In genomic region chr1:57752847-57753246, GRCh38 we compare ENCODE assay signal across 35 cellular contexts.
"Had no signal": no experiment of that assay in that cellular context is flagged by ENCODE, and none has a peak within 500 bp of the region (broad histone marks: within the 10 kb centered on the region; RNA-seq: fewer than 3 reads in every experiment).

No MANE protein-coding gene starts in this region.

- H3K9me3 Mint-ChIP-seq: activated B cell treated with CpG ODN at 0.5 μM for 24 hours; activated CD4-positive, alpha-beta memory T cell treated with anti-CD3 and anti-CD28 coated beads for 36 hours; activated CD4-positive, alpha-beta T cell treated with anti-CD3 and anti-CD28 coated beads, Interleukin-2, amount 10 ng/mL, durations not matched to agents 24 days and 14 days; activated naive CD4-positive, alpha-beta T cell treated with anti-CD3 and anti-CD28 coated beads for 36 hours; activated naive CD4-positive, alpha-beta T cell treated with anti-CD3 and anti-CD28 coated beads, Interleukin-2, amount 50 U/mL, for 72 hours; activated naive CD8-positive, alpha-beta T cell treated with anti-CD3 and anti-CD28 coated beads for 36 hours; activated T-cell treated with anti-CD3 and anti-CD28 coated beads, Interleukin-2, amount 50 U/mL, for 24 hours; brain; central memory CD8-positive, alpha-beta T cell; T-helper 1 cell treated with Interleukin-12 subunit alpha and Interleukin-12 subunit beta and Interleukin-4 antibody, amounts not matched to agents 30 μg/mL and 1 μg/mL, for 36 hours; T-helper 2 cell treated with Interferon-gamma antibody and Interleukin-4, amounts not matched to agents 5 μg/mL and 100 μg/mL, for 36 hours had no signal

- DNase-seq: activated B cell treated with CpG ODN at 0.5 μM for 24 hours; activated CD4-positive, alpha-beta memory T cell treated with anti-CD3 and anti-CD28 coated beads for 36 hours; activated CD4-positive, alpha-beta T cell treated with anti-CD3 and anti-CD28 coated beads for 4 hours; activated CD4-positive, alpha-beta T cell treated with anti-CD3 and anti-CD28 coated beads, Interleukin-2, amount 10 ng/mL, durations not matched to agents 24 days and 14 days; activated CD4-positive, alpha-beta T cell treated with anti-CD3 and anti-CD28 coated beads, Interleukin-2, amount 50 U/mL, for 1 hour; activated CD4-positive, alpha-beta T cell treated with anti-CD3 and anti-CD28 coated beads, Interleukin-2, amount 50 U/mL, for 4 hours; activated CD4-positive, CD25-positive, alpha-beta regulatory T cell treated with anti-CD3 and anti-CD28 coated beads, Interleukin-2, amount 50 U/mL, for 72 hours; activated CD8-positive, alpha-beta memory T cell treated with anti-CD3 and anti-CD28 coated beads for 24 hours; activated CD8-positive, alpha-beta memory T cell treated with anti-CD3 and anti-CD28 coated beads, Interleukin-2, amount 10 ng/mL, durations not matched to agents 7 days and 5 days; activated CD8-positive, alpha-beta memory T cell treated with anti-CD3 and anti-CD28 coated beads, Interleukin-2, amount 50 U/mL, for 48 hours; activated CD8-positive, alpha-beta T cell treated with anti-CD3 and anti-CD28 coated beads, Interleukin-2, amount 10 ng/mL, durations not matched to agents 7 days and 5 days; activated effector memory CD4-positive, alpha-beta T cell treated with anti-CD3 and anti-CD28 coated beads, Interleukin-2, amount 50 U/mL, for 16 hours; activated gamma-delta T cell treated with Interleukin-2 at 50 U/mL for 16 hours; activated naive CD4-positive, alpha-beta T cell; activated naive CD4-positive, alpha-beta T cell treated with anti-CD3 and anti-CD28 coated beads for 36 hours; activated naive CD4-positive, alpha-beta T cell treated with anti-CD3 and anti-CD28 coated beads, Interleukin-2, amount 50 U/mL, for 16 hours; activated naive CD8-positive, alpha-beta T cell treated with anti-CD3 and anti-CD28 coated beads for 36 hours; activated T-cell treated with anti-CD3 and anti-CD28 coated beads, Interleukin-2, amount 50 U/mL, for 24 hours; activated T-cell treated with anti-CD3 and anti-CD28 coated beads, Interleukin-2, amount 50 U/mL, for 48 hours; amniotic stem cell; aorta; caudate nucleus; cerebellar nuclear complex; SW 1271; T-helper 1 cell; T-helper 2 cell; T-helper 9 cell had no signal

- H3K27ac ChIP-seq: adrenal gland, cardiac muscle cell, VCaP had no signal

- H3K27me3 ChIP-seq: adrenal gland, cardiac muscle cell had no signal

- H3K27me3 Mint-ChIP-seq: activated CD4-positive, alpha-beta T cell treated with anti-CD3 and anti-CD28 coated beads, Interleukin-2, amount 10 ng/mL, durations not matched to agents 24 days and 14 days; activated CD8-positive, alpha-beta memory T cell treated with anti-CD3 and anti-CD28 coated beads, Interleukin-2, amount 10 ng/mL, durations not matched to agents 7 days and 5 days; brain had no signal

- H3K4me1 Mint-ChIP-seq: activated B cell treated with CpG ODN at 0.5 μM for 24 hours; activated CD4-positive, alpha-beta T cell treated with anti-CD3 and anti-CD28 coated beads, Interleukin-2, amount 10 ng/mL, durations not matched to agents 24 days and 14 days; activated CD8-positive, alpha-beta memory T cell treated with anti-CD3 and anti-CD28 coated beads, Interleukin-2, amount 10 ng/mL, durations not matched to agents 7 days and 5 days; activated naive CD8-positive, alpha-beta T cell treated with anti-CD3 and anti-CD28 coated beads for 36 hours; central memory CD8-positive, alpha-beta T cell had no signal

- H3K27ac Mint-ChIP-seq: activated B cell treated with CpG ODN at 0.5 μM for 24 hours; activated CD4-positive, alpha-beta memory T cell treated with anti-CD3 and anti-CD28 coated beads for 36 hours; activated CD4-positive, alpha-beta T cell treated with anti-CD3 and anti-CD28 coated beads, Interleukin-2, amount 10 ng/mL, durations not matched to agents 24 days and 14 days; activated CD8-positive, alpha-beta memory T cell treated with anti-CD3 and anti-CD28 coated beads, Interleukin-2, amount 10 ng/mL, durations not matched to agents 7 days and 5 days; activated CD8-positive, alpha-beta T cell treated with anti-CD3 and anti-CD28 coated beads, Interleukin-2, amount 10 ng/mL, durations not matched to agents 7 days and 5 days; activated naive CD4-positive, alpha-beta T cell treated with anti-CD3 and anti-CD28 coated beads for 36 hours; activated naive CD4-positive, alpha-beta T cell treated with anti-CD3 and anti-CD28 coated beads, Interleukin-2, amount 50 U/mL, for 72 hours; activated naive CD8-positive, alpha-beta T cell treated with anti-CD3 and anti-CD28 coated beads for 36 hours; activated T-cell treated with anti-CD3 and anti-CD28 coated beads, Interleukin-2, amount 50 U/mL, for 24 hours; T-helper 1 cell treated with Interleukin-12 subunit alpha and Interleukin-12 subunit beta and Interleukin-4 antibody, amounts not matched to agents 30 μg/mL and 1 μg/mL, for 36 hours; T-helper 2 cell treated with Interferon-gamma antibody and Interleukin-4, amounts not matched to agents 5 μg/mL and 100 μg/mL, for 36 hours had no signal

- H3K36me3 ChIP-seq: adrenal gland, cardiac muscle cell had no signal

- ATAC-seq: activated CD8-positive, alpha-beta memory T cell treated with anti-CD3 and anti-CD28 coated beads, Interleukin-2, amount 10 ng/mL, durations not matched to agents 7 days and 5 days; activated CD8-positive, alpha-beta T cell treated with anti-CD3 and anti-CD28 coated beads, Interleukin-2, amount 10 ng/mL, durations not matched to agents 7 days and 5 days; activated naive CD4-positive, alpha-beta T cell treated with anti-CD3 and anti-CD28 coated beads, Interleukin-2, amount 50 U/mL, for 72 hours had no signal

- H3K36me3 Mint-ChIP-seq: activated CD4-positive, alpha-beta memory T cell treated with anti-CD3 and anti-CD28 coated beads for 36 hours; activated CD8-positive, alpha-beta memory T cell treated with anti-CD3 and anti-CD28 coated beads, Interleukin-2, amount 10 ng/mL, durations not matched to agents 7 days and 5 days; activated naive CD4-positive, alpha-beta T cell treated with anti-CD3 and anti-CD28 coated beads, Interleukin-2, amount 50 U/mL, for 72 hours; activated naive CD8-positive, alpha-beta T cell treated with anti-CD3 and anti-CD28 coated beads for 36 hours; brain had no signal

- H3K4me1 ChIP-seq: adrenal gland had no signal

- H3K4me3 ChIP-seq: adrenal gland, cardiac muscle cell had no signal

- H3K9me3 ChIP-seq: adrenal gland had no signal

- H3K4me3 Mint-ChIP-seq: activated B cell treated with CpG ODN at 0.5 μM for 24 hours; activated CD4-positive, alpha-beta memory T cell treated with anti-CD3 and anti-CD28 coated beads for 36 hours; activated CD4-positive, alpha-beta T cell treated with anti-CD3 and anti-CD28 coated beads, Interleukin-2, amount 10 ng/mL, durations not matched to agents 24 days and 14 days; activated CD8-positive, alpha-beta memory T cell treated with anti-CD3 and anti-CD28 coated beads, Interleukin-2, amount 10 ng/mL, durations not matched to agents 7 days and 5 days; activated CD8-positive, alpha-beta T cell treated with anti-CD3 and anti-CD28 coated beads, Interleukin-2, amount 10 ng/mL, durations not matched to agents 7 days and 5 days; activated naive CD4-positive, alpha-beta T cell treated with anti-CD3 and anti-CD28 coated beads for 36 hours; activated naive CD8-positive, alpha-beta T cell treated with anti-CD3 and anti-CD28 coated beads for 36 hours; activated T-cell treated with anti-CD3 and anti-CD28 coated beads, Interleukin-2, amount 50 U/mL, for 24 hours; brain; central memory CD8-positive, alpha-beta T cell; T-helper 1 cell treated with Interleukin-12 subunit alpha and Interleukin-12 subunit beta and Interleukin-4 antibody, amounts not matched to agents 30 μg/mL and 1 μg/mL, for 36 hours; T-helper 2 cell treated with Interferon-gamma antibody and Interleukin-4, amounts not matched to agents 5 μg/mL and 100 μg/mL, for 36 hours had no signal
